ENCODE assay signal across 21 cellular contexts in genomic region chr1:174276087-174276486, GRCh38.
DNase-seq lines count a peak whose midpoint lies in the region; ATAC-seq lines count a peak whose summit lies in the region.
"Had no signal": no experiment of that assay in that cellular context is flagged by ENCODE, and none has a peak within 500 bp of the region (broad histone marks: within the 10 kb centered on the region; RNA-seq: fewer than 3 reads in every experiment).

No MANE protein-coding gene starts in this region.

- intact Hi-C loops in posterior cingulate gyrus (cut with DNase I) = no loop called here
- intact Hi-C loops in left colon (cut with DNase I, micrococcal nuclease) = no loop called here

- no peak overlapping the region for H3K4me3 Mint-ChIP-seq in stimulated activated naive CD8-positive, alpha-beta T cell treated with anti-CD3 and anti-CD28 coated beads, Interleukin-15, amount 100 ng/mL, for 72 hours
- H3K4me3 Mint-ChIP-seq: activated CD4-positive, alpha-beta T cell treated with anti-CD3 and anti-CD28 coated beads, Interleukin-2, amount 10 ng/mL, durations not matched to agents 7 days and 5 days; H9 had no signal

- no peaks in the 10 kb centered on the region for H3K4me1 Mint-ChIP-seq in stimulated activated naive CD8-positive, alpha-beta T cell treated with anti-CD3 and anti-CD28 coated beads, Interleukin-15, amount 100 ng/mL, for 72 hours
- H3K4me1 Mint-ChIP-seq: activated CD4-positive, alpha-beta T cell treated with anti-CD3 and anti-CD28 coated beads, Interleukin-2, amount 10 ng/mL, durations not matched to agents 7 days and 5 days; H9 had no signal

- peak; percentile 54 for ATAC-seq in GM21528 (IDR thresholded peaks at IDR 0.05; ENCODE audit: low FRiP score, unreplicated experiment)
- ATAC-seq in HG03354 (IDR thresholded peaks at IDR 0.05; ENCODE audit: poor library complexity, severe bottlenecking, unreplicated experiment) = peak; percentile 79
- ATAC-seq in stimulated activated naive CD8-positive, alpha-beta T cell treated with anti-CD3 and anti-CD28 coated beads, Interleukin-15, amount 100 ng/mL, for 72 hours = no peak
- ATAC-seq in left colon = no peak
- ATAC-seq: psoas muscle had no signal

- no peaks in the 10 kb centered on the region for H3K27me3 Mint-ChIP-seq in stimulated activated naive CD8-positive, alpha-beta T cell treated with anti-CD3 and anti-CD28 coated beads, Interleukin-15, amount 100 ng/mL, for 72 hours
- H3K27me3 Mint-ChIP-seq: activated CD4-positive, alpha-beta T cell treated with anti-CD3 and anti-CD28 coated beads, Interleukin-2, amount 10 ng/mL, durations not matched to agents 7 days and 5 days had no signal

- no peaks in the 10 kb centered on the region for H3K9me3 Mint-ChIP-seq in stimulated activated naive CD8-positive, alpha-beta T cell treated with anti-CD3 and anti-CD28 coated beads, Interleukin-15, amount 100 ng/mL, for 72 hours
- H3K9me3 Mint-ChIP-seq: activated CD4-positive, alpha-beta T cell treated with anti-CD3 and anti-CD28 coated beads, Interleukin-2, amount 10 ng/mL, durations not matched to agents 7 days and 5 days had no signal

- DNase-seq in NCI-H2171 treated with DMSO at 0.1 percent for 48 hours (lab: John Stamatoyannopoulos, UW) (peak; percentile 30), NCI-H2171 (lab: John Stamatoyannopoulos, UW) (no peak), posterior cingulate gyrus (no peak), left colon (no peak), iPS-NIHi11 (ENCODE audit: low spot score) (no peak)
- no peak for DNase-seq in stimulated activated naive CD8-positive, alpha-beta T cell treated with anti-CD3 and anti-CD28 coated beads, Interleukin-15, amount 100 ng/mL, for 72 hours
- DNase-seq: activated CD4-positive, alpha-beta T cell treated with anti-CD3 and anti-CD28 coated beads, Interleukin-2, amount 10 ng/mL, durations not matched to agents 7 days and 5 days; activated CD8-positive, alpha-beta memory T cell treated with anti-CD3 and anti-CD28 coated beads, Interleukin-2, amount 50 U/mL, for 48 hours; activated gamma-delta T cell treated with Interleukin-2 at 50 U/mL for 16 hours; amniotic stem cell; BE2C; erythroblast; H9; kidney glomerular epithelial cell; NCI-H1417 treated with DMSO at 0.1 percent for 48 hours; psoas muscle; RPMI8226; stimulated activated CD8-positive, alpha-beta memory T cell treated with anti-CD3 and anti-CD28 coated beads, Interleukin-4, amount 100 ng/mL, for 48 hours; SW 1271 had no signal

- H3K27ac Mint-ChIP-seq in stimulated activated naive CD8-positive, alpha-beta T cell treated with anti-CD3 and anti-CD28 coated beads, Interleukin-15, amount 100 ng/mL, for 72 hours = peak overlapping the region in 1 of 2 donors; percentile 63
- H3K27ac Mint-ChIP-seq: activated CD4-positive, alpha-beta T cell treated with anti-CD3 and anti-CD28 coated beads, Interleukin-2, amount 10 ng/mL, durations not matched to agents 7 days and 5 days; H9 had no signal

Comparison
In these comparisons a context has a peak if more than half of its experiments do, and no peak if none do; other contexts are left out.
1. ATAC-seq: peak in GM21528 (single experiment) and HG03354 (single experiment); none in stimulated activated naive CD8-positive, alpha-beta T cell treated with anti-CD3 and anti-CD28 coated beads, Interleukin-15, amount 100 ng/mL, for 72 hours (single experiment) and left colon (single experiment).